15 cellular contexts compared by ENCODE assay signal in genomic region chr1:3237994-3238704, GRCh38.
DNase-seq lines count a peak whose midpoint lies in the region; ATAC-seq lines count a peak whose summit lies in the region.
"Had no signal": no experiment of that assay in that cellular context is flagged by ENCODE, and none has a peak within 500 bp of the region (broad histone marks: within the 10 kb centered on the region; RNA-seq: fewer than 3 reads in every experiment).

No MANE protein-coding gene starts in this region.

- no peak overlapping the region for H3K27ac ChIP-seq in right cardiac atrium (ENCODE audit: low read length)
- H3K27ac ChIP-seq: A549, HL-60 had no signal

- WGBS in right cardiac atrium: 86% methylated on average over 28 of the region's 28 CpGs

- no peaks in the 10 kb centered on the region for H3K4me1 ChIP-seq in right cardiac atrium (ENCODE audit: control insufficient read depth, insufficient read depth, low read length)
- H3K4me1 ChIP-seq: A549 had no signal

- no peaks in the 10 kb centered on the region for H3K27me3 ChIP-seq in right cardiac atrium (ENCODE audit: control insufficient read depth, insufficient read depth)
- H3K27me3 ChIP-seq: MG63 had no signal

- no peaks in the 10 kb centered on the region for H3K9me3 ChIP-seq in right cardiac atrium (ENCODE audit: control insufficient read depth, low read length)
- H3K9me3 ChIP-seq: A549, MG63 had no signal

- DNase-seq in right cardiac atrium (peak in 2 of 3 donors; percentile 58 to 68), left cardiac atrium (no peak), iris pigment epithelial cell (ENCODE audit: low read depth) (peak; percentile 3), putamen (ENCODE audit: low spot score) (peak; percentile 57), AG08395 (ENCODE audit: low spot score) (no peak), GM03348 (ENCODE audit: low spot score) (no peak)
- DNase-seq in NK-92 treated with Interleukin-12 subunit alpha and Interleukin-12 subunit beta, amount 100 ng/mL, for 24 hours (lab: John Stamatoyannopoulos, UW): no peak
- DNase-seq: DMS79 treated with DMSO at 0.1 percent for 48 hours, KG1, MG63, NCI-H187 treated with DMSO at 0.1 percent for 48 hours, NCI-H774, Right ventricle myocardium superior had no signal

- intact Hi-C loops in right cardiac atrium (cut with DNase I) (no loop called here), left cardiac atrium (cut with DNase I) (no loop called here)

- ATAC-seq in right cardiac atrium: no peak
- no peak for ATAC-seq in left cardiac atrium
- ATAC-seq: A549 had no signal

- no peak overlapping the region for H3K4me3 ChIP-seq in right cardiac atrium (ENCODE audit: low read length)
- H3K4me3 ChIP-seq: A549, MG63 had no signal

Comparison
In these comparisons a context has a peak if more than half of its experiments do, and no peak if none do; other contexts are left out.
1. DNase-seq: peak in right cardiac atrium (2 of 3), iris pigment epithelial cell (single experiment) and putamen (single experiment); none in left cardiac atrium (single experiment), AG08395 (single experiment), GM03348 (single experiment) and NK-92 treated with Interleukin-12 subunit alpha and Interleukin-12 subunit beta, amount 100 ng/mL, for 24 hours (single experiment).